In genomic region chr3:50622881-50623280, GRCh38 we compare ENCODE assay signal across 16 cellular contexts. TPM values are rescaled to one million over a fixed set of nuclear protein-coding genes. Genes with fewer than 3 reads are reported as not detected.
DNase-seq lines count a peak whose midpoint lies in the region; ATAC-seq and TF ChIP-seq lines count a peak whose summit lies in the region.
"Had no signal": no experiment of that assay in that cellular context is flagged by ENCODE, and none has a peak within 500 bp of the region (broad histone marks: within the 10 kb centered on the region; RNA-seq: fewer than 3 reads in every experiment).

No MANE protein-coding gene starts in this region.

- no peak overlapping the region for H2BK15ac ChIP-seq in neuronal stem cell (ENCODE audit: low read length)

- no peak for DNase-seq in CD4-positive, alpha-beta memory T cell
- DNase-seq in HL-60 (ENCODE audit: low read depth in 1 of 2, low spot score in 1 of 2), result no peak
- no peak for DNase-seq in activated naive CD8-positive, alpha-beta T cell treated with anti-CD3 and anti-CD28 coated beads, Interleukin-2, amount 10 ng/mL, durations not matched to agents 7 days and 5 days
- no peak for DNase-seq in neuronal stem cell (ENCODE audit: low spot score)
- DNase-seq in type B pancreatic cell (ENCODE audit: extremely low spot score, unreplicated experiment), result no peak
- no peak for DNase-seq in NCI-H345 treated with DMSO at 0.1 percent for 48 hours (lab: John Stamatoyannopoulos, UW; ENCODE audit: unreplicated experiment)
- DNase-seq: C1 segment of cervical spinal cord, DMS79 treated with DMSO at 0.1 percent for 48 hours, KBM-7, NCI-H1092 treated with DMSO at 0.1 percent for 48 hours, NCI-H2107, NCI-H774, SW 1271, testis had no signal

- H3K79me1 ChIP-seq in neuronal stem cell (ENCODE audit: low read depth, low read length), result peaks cover 9% of the 10 kb centered on the region

- no peaks in the 10 kb centered on the region for H3K27me3 Mint-ChIP-seq in CD4-positive, alpha-beta memory T cell
- H3K27me3 Mint-ChIP-seq in activated naive CD8-positive, alpha-beta T cell treated with anti-CD3 and anti-CD28 coated beads, Interleukin-2, amount 10 ng/mL, durations not matched to agents 7 days and 5 days, result no peaks in the 10 kb centered on the region
- no peaks in the 10 kb centered on the region for H3K27me3 Mint-ChIP-seq in type B pancreatic cell

- no peak overlapping the region for H3K4me3 ChIP-seq in CD4-positive, alpha-beta memory T cell (ENCODE audit: low read length in 2 of 2)
- H3K4me3 ChIP-seq in HL-60 (replicated peaks; ENCODE audit: insufficient read depth, low read length), result no peak overlapping the region
- H3K4me3 ChIP-seq in neuronal stem cell (ENCODE audit: low read length in 2 of 2), result no peak overlapping the region
- H3K4me3 ChIP-seq: breast epithelium, testis had no signal

- no peak for ATAC-seq in activated naive CD8-positive, alpha-beta T cell treated with anti-CD3 and anti-CD28 coated beads, Interleukin-2, amount 10 ng/mL, durations not matched to agents 7 days and 5 days (ENCODE audit: low read depth)
- ATAC-seq in HG02763 (IDR thresholded peaks at IDR 0.05; ENCODE audit: unreplicated experiment), result no peak

- peak overlapping the region; percentile 71 to 91 (median 90) for H3K27ac Mint-ChIP-seq in CD4-positive, alpha-beta memory T cell
- H3K27ac Mint-ChIP-seq in activated naive CD8-positive, alpha-beta T cell treated with anti-CD3 and anti-CD28 coated beads, Interleukin-2, amount 10 ng/mL, durations not matched to agents 7 days and 5 days, result peak overlapping the region; percentile 89
- no peak overlapping the region for H3K27ac Mint-ChIP-seq in type B pancreatic cell

- no peak overlapping the region for H3K23ac ChIP-seq in neuronal stem cell (ENCODE audit: low read depth, low read length, poor library complexity)

- no peak overlapping the region for H4K91ac ChIP-seq in neuronal stem cell (ENCODE audit: low read depth, low read length, poor library complexity)

- H2AFZ ChIP-seq in neuronal stem cell (ENCODE audit: low read length), result no peak overlapping the region

- H3K4me3 Mint-ChIP-seq in CD4-positive, alpha-beta memory T cell, result peak overlapping the region in 2 of 8 donors; percentile 31 to 80
- peak overlapping the region; percentile 45 for H3K4me3 Mint-ChIP-seq in activated naive CD8-positive, alpha-beta T cell treated with anti-CD3 and anti-CD28 coated beads, Interleukin-2, amount 10 ng/mL, durations not matched to agents 7 days and 5 days
- H3K4me3 Mint-ChIP-seq in type B pancreatic cell, result no peak overlapping the region

- H3K9me3 ChIP-seq in CD4-positive, alpha-beta memory T cell (ENCODE audit: control insufficient read depth in 1 of 2, low read length in 2 of 2), result no peaks in the 10 kb centered on the region
- H3K9me3 ChIP-seq in neuronal stem cell (replicated peaks in 1 of 2; ENCODE audit: control insufficient read depth in 2 of 2, insufficient read depth in 1 of 2, low read depth in 1 of 2, low read length in 2 of 2), result no peaks in the 10 kb centered on the region
- H3K9me3 ChIP-seq: breast epithelium, testis had no signal

- H3K27ac ChIP-seq in CD4-positive, alpha-beta memory T cell (ENCODE audit: low read depth, low read length), result peak overlapping the region; percentile 47
- H3K27ac ChIP-seq in HL-60 (replicated peaks) (peak overlapping the region; percentile 25), neuronal stem cell (replicated peaks; ENCODE audit: low read length) (no peak overlapping the region)
- H3K27ac ChIP-seq: testis had no signal

- H3K4me2 ChIP-seq in neuronal stem cell (ENCODE audit: insufficient read depth, low read length, poor library complexity, severe bottlenecking), result no peak overlapping the region

- no peak overlapping the region for H2AK5ac ChIP-seq in neuronal stem cell (ENCODE audit: low read depth, low read length)

- POLR2A ChIA-PET in CD4-positive, alpha-beta memory T cell (lab: Charles Lee; ENCODE audit: partially characterized antibody), result interaction anchor here (1.3 to 3.3 kb wide), 3 partner anchors 9 to 54 kb away, joined by 4 to 11 read pairs (median 10); partner anchors contain the start of gene HEMK1
- POLR2A ChIA-PET in activated naive CD8-positive, alpha-beta T cell treated with anti-CD3 and anti-CD28 coated beads, Interleukin-2, amount 10 ng/mL, durations not matched to agents 7 days and 5 days (lab: Charles Lee), result interaction anchor here (0.6 to 20.6 kb wide), 7 partner anchors 10 to 276 kb away, joined by 3 to 896 read pairs (median 5); partner anchors contain the start of genes CISH and HEMK1

- peak overlapping the region; percentile 73 for H3K18ac ChIP-seq in neuronal stem cell (ENCODE audit: low read length)

- H2BK12ac ChIP-seq in neuronal stem cell (ENCODE audit: low read length), result no peak overlapping the region

- H3K36me3 ChIP-seq in CD4-positive, alpha-beta memory T cell (ENCODE audit: insufficient read depth, low read length), result no peaks in the 10 kb centered on the region
- H3K36me3 ChIP-seq in neuronal stem cell (replicated peaks in 1 of 2; ENCODE audit: control insufficient read depth in 2 of 2, insufficient read depth in 2 of 2, low read length in 2 of 2), result peaks cover 0 to 7% of the 10 kb centered on the region in 2 donors
- H3K36me3 ChIP-seq: breast epithelium had no signal

- no peak overlapping the region for H3K9ac ChIP-seq in neuronal stem cell (ENCODE audit: low read depth, low read length, poor library complexity)

- peaks cover 99% of the 10 kb centered on the region for H3K4me1 ChIP-seq in CD4-positive, alpha-beta memory T cell (ENCODE audit: insufficient read depth, low read length)
- H3K4me1 ChIP-seq in neuronal stem cell (ENCODE audit: control insufficient read depth in 2 of 2, insufficient read depth in 1 of 2, low read depth in 1 of 2, low read length in 2 of 2), result peaks cover 4 to 42% of the 10 kb centered on the region in 2 donors

- peaks cover 66 to 97% (median 84%) of the 10 kb centered on the region in 4 donors for H3K4me1 Mint-ChIP-seq in CD4-positive, alpha-beta memory T cell
- H3K4me1 Mint-ChIP-seq in activated naive CD8-positive, alpha-beta T cell treated with anti-CD3 and anti-CD28 coated beads, Interleukin-2, amount 10 ng/mL, durations not matched to agents 7 days and 5 days, result peaks cover 72% of the 10 kb centered on the region
- peaks cover 24% of the 10 kb centered on the region for H3K4me1 Mint-ChIP-seq in type B pancreatic cell (ENCODE audit: unreplicated experiment)

- H2BK120ac ChIP-seq in neuronal stem cell (ENCODE audit: low read depth, low read length), result no peak overlapping the region

- no peaks in the 10 kb centered on the region for H3K9me3 Mint-ChIP-seq in CD4-positive, alpha-beta memory T cell
- no peaks in the 10 kb centered on the region for H3K9me3 Mint-ChIP-seq in activated naive CD8-positive, alpha-beta T cell treated with anti-CD3 and anti-CD28 coated beads, Interleukin-2, amount 10 ng/mL, durations not matched to agents 7 days and 5 days
- no peaks in the 10 kb centered on the region for H3K9me3 Mint-ChIP-seq in type B pancreatic cell

- TF ChIP-seq CTCF in HL-60 (IDR thresholded peaks at IDR 0.05; ENCODE audit: insufficient read depth, low read length) (no peak), type B pancreatic cell (conservative IDR thresholded peaks at IDR 0.05) (no peak)

- WGBS in neuronal stem cell (ENCODE audit: extremely low coverage in 2 of 2, insufficient read length in 2 of 2, insufficient replicate concordance in 1 of 2), 2 donors, result no CpG with 5 or more reads among the region's 3 CpGs

- no peak overlapping the region for H3K4ac ChIP-seq in neuronal stem cell (ENCODE audit: low read length)

- H2BK5ac ChIP-seq in neuronal stem cell (ENCODE audit: low read length), result no peak overlapping the region

- CTCF ChIA-PET in CD4-positive, alpha-beta memory T cell (lab: Charles Lee; ENCODE audit: partially characterized antibody), result interaction anchor here (1.0 to 18.9 kb wide), 8 partner anchors 8 to 349 kb away, joined by 3 to 375 read pairs (median 4); partner anchors contain the start of gene MAPKAPK3

- H4K8ac ChIP-seq in neuronal stem cell (ENCODE audit: low read depth, low read length), result no peak overlapping the region

- H3K27me3 ChIP-seq in CD4-positive, alpha-beta memory T cell (ENCODE audit: insufficient read depth, low read length), result no peaks in the 10 kb centered on the region
- H3K27me3 ChIP-seq in HL-60 (ENCODE audit: insufficient read depth, poor library complexity, severe bottlenecking), result no peaks in the 10 kb centered on the region
- H3K27me3 ChIP-seq in neuronal stem cell (ENCODE audit: control insufficient read depth in 3 of 3, insufficient read depth in 3 of 3, low read depth in 1 of 3, low read length in 3 of 3), result no peaks in the 10 kb centered on the region
- H3K27me3 ChIP-seq: breast epithelium, testis had no signal

- intact Hi-C loops in CD4-positive, alpha-beta memory T cell (cut with micrococcal nuclease), result no loop called here

- no peak overlapping the region for H3K14ac ChIP-seq in neuronal stem cell (ENCODE audit: low read length)

- H3K36me3 Mint-ChIP-seq in CD4-positive, alpha-beta memory T cell, result peaks cover 0 to 37% of the 10 kb centered on the region in 2 donors
- peaks cover 53% of the 10 kb centered on the region for H3K36me3 Mint-ChIP-seq in activated naive CD8-positive, alpha-beta T cell treated with anti-CD3 and anti-CD28 coated beads, Interleukin-2, amount 10 ng/mL, durations not matched to agents 7 days and 5 days
- peaks cover 6% of the 10 kb centered on the region for H3K36me3 Mint-ChIP-seq in type B pancreatic cell

RNA-seq across cellular contexts. Expression of gene MAPKAPK3, which starts 5.9 kb away (rescaled TPM):
- total RNA-seq in CD4-positive, alpha-beta memory T cell, result 10 to 100 TPM; 36.4 to 40.1 TPM
- polyA plus RNA-seq in CD4-positive, alpha-beta memory T cell, result 10 to 100 TPM; 71.2 to 93.2 TPM
- 100 to 1,000 TPM; 176 to 195 TPM for total RNA-seq in activated naive CD8-positive, alpha-beta T cell treated with anti-CD3 and anti-CD28 coated beads, Interleukin-2, amount 10 ng/mL, durations not matched to agents 7 days and 5 days
- 90.3 TPM for polyA plus RNA-seq in neuronal stem cell (2013, experiment 1 of 2)
- polyA plus RNA-seq in neuronal stem cell (2013, experiment 2 of 2), result 89.0 TPM
- total RNA-seq in type B pancreatic cell (ENCODE audit: low replicate concordance), result 40.3 and 47.0 TPM in 2 replicates

RNA-seq across cellular contexts. Expression of gene CISH, which starts 11.3 kb away (rescaled TPM):
- total RNA-seq in CD4-positive, alpha-beta memory T cell, result 10 to 100 TPM; 14.7 to 15.2 TPM
- polyA plus RNA-seq in CD4-positive, alpha-beta memory T cell, result 100 to 1,000 TPM in 1 of 2 donors, 10 to 100 TPM in 1; 92.1 to 248 TPM
- 100 to 1,000 TPM; 365 to 400 TPM for total RNA-seq in activated naive CD8-positive, alpha-beta T cell treated with anti-CD3 and anti-CD28 coated beads, Interleukin-2, amount 10 ng/mL, durations not matched to agents 7 days and 5 days
- polyA plus RNA-seq in neuronal stem cell (2013, experiment 1 of 2), result 2.1 TPM
- polyA plus RNA-seq in neuronal stem cell (2013, experiment 2 of 2), result 2.1 TPM
- 4.1 and 7.0 TPM in 2 replicates for total RNA-seq in type B pancreatic cell (ENCODE audit: low replicate concordance)

RNA-seq across cellular contexts. Expression of gene DOCK3, which starts 51.8 kb away (rescaled TPM):
- 1 to 10 TPM; 2.5 to 2.6 TPM for total RNA-seq in CD4-positive, alpha-beta memory T cell
- under 1 TPM; 0.04 to 0.18 TPM for polyA plus RNA-seq in CD4-positive, alpha-beta memory T cell
- 1 to 10 TPM; 3.3 to 3.4 TPM for total RNA-seq in activated naive CD8-positive, alpha-beta T cell treated with anti-CD3 and anti-CD28 coated beads, Interleukin-2, amount 10 ng/mL, durations not matched to agents 7 days and 5 days
- 5.7 TPM for polyA plus RNA-seq in neuronal stem cell (2013, experiment 1 of 2)
- polyA plus RNA-seq in neuronal stem cell (2013, experiment 2 of 2), result 6.0 TPM
- 5.9 and 15.4 TPM in 2 replicates for total RNA-seq in type B pancreatic cell (ENCODE audit: low replicate concordance)

RNA-seq across cellular contexts. Expression of gene HEMK1, which starts 53.6 kb away (rescaled TPM):
- 10 to 100 TPM; 55.3 to 56.7 TPM for total RNA-seq in CD4-positive, alpha-beta memory T cell
- polyA plus RNA-seq in CD4-positive, alpha-beta memory T cell, result 10 to 100 TPM; 21.2 to 36.7 TPM
- 100 to 1,000 TPM in 1 of 2 experiments, 10 to 100 TPM in 1; 97.4 to 102 TPM for total RNA-seq in activated naive CD8-positive, alpha-beta T cell treated with anti-CD3 and anti-CD28 coated beads, Interleukin-2, amount 10 ng/mL, durations not matched to agents 7 days and 5 days
- polyA plus RNA-seq in neuronal stem cell (2013, experiment 1 of 2), result 15.5 TPM
- polyA plus RNA-seq in neuronal stem cell (2013, experiment 2 of 2), result 15.1 TPM
- total RNA-seq in type B pancreatic cell (ENCODE audit: low replicate concordance), result 20.2 and 29.9 TPM in 2 replicates

RNA-seq across cellular contexts. Expression of gene C3orf18, which starts 55.3 kb away (rescaled TPM):
- 10 to 100 TPM; 14.3 to 16.2 TPM for total RNA-seq in CD4-positive, alpha-beta memory T cell
- 10 to 100 TPM; 14.2 to 22.3 TPM for polyA plus RNA-seq in CD4-positive, alpha-beta memory T cell
- 10 to 100 TPM; 53.2 to 58.4 TPM for total RNA-seq in activated naive CD8-positive, alpha-beta T cell treated with anti-CD3 and anti-CD28 coated beads, Interleukin-2, amount 10 ng/mL, durations not matched to agents 7 days and 5 days
- 9.9 TPM for polyA plus RNA-seq in neuronal stem cell (2013, experiment 1 of 2)
- 9.3 TPM for polyA plus RNA-seq in neuronal stem cell (2013, experiment 2 of 2)
- 1.9 and 11.9 TPM in 2 replicates for total RNA-seq in type B pancreatic cell (ENCODE audit: low replicate concordance)

Comparison
In these comparisons a context has a peak if more than half of its experiments do, and no peak if none do; other contexts are left out.
1. RNA of gene CISH, which starts 11.3 kb away (total RNA-seq): 365 to 400 TPM in activated naive CD8-positive, alpha-beta T cell treated with anti-CD3 and anti-CD28 coated beads, Interleukin-2, amount 10 ng/mL, durations not matched to agents 7 days and 5 days; 14.7 to 15.2 TPM in CD4-positive, alpha-beta memory T cell and 4.1 to 7.0 TPM in type B pancreatic cell; every median in the first group is over 10 times any median in the second.